In the genomic region with DNA sequence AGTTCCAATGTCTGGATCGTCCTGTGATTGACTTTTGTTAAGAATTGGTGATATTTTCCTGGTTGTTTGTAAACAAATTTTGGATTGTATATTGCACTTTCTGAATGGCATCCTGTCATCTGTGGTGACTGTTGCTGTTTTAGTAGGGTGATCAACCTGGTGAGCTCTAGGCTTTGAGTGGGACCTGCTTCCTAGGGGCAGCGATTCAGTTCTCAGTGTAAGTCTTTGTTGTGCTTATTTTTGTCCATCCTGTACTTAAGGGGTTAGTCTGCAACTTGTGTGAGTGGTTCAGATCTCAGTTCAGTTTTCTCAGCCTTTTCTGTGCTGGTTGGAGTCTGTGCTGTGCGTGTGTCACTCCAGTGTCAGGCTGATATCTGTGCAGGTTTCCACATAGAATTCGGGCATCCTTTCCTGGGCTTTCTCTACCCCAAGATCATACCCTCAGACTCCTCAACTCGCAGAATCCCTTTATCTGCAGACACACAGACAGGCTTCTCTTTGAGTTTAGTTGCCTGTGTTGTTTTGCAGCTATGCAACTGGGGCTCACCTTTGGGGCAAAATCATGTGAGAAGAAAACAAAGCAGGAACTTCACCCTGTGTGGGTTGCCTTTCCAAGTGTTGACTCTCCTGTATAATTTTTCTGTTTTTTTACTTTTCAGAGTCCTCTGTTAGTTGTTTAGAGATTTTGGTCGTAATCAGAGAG, we compare ENCODE assay signal across 14 cellular contexts.
DNase-seq lines count a peak whose midpoint lies in the region; ATAC-seq and TF ChIP-seq lines count a peak whose summit lies in the region.
"Had no signal": no experiment of that assay in that cellular context is flagged by ENCODE, and none has a peak within 500 bp of the region (broad histone marks: within the 10 kb centered on the region; RNA-seq: fewer than 3 reads in every experiment).

No MANE protein-coding gene starts in this region.

- WGBS in tibial nerve, 2 donors = 68 to 70% methylated on average over 6 of the region's 6 CpGs

- H3K9ac ChIP-seq in HUES48 (ENCODE audit: low read depth, low read length) (peak overlapping the region; percentile 56), endocrine pancreas (ENCODE audit: control insufficient read depth, insufficient read depth, low read length) (no peak overlapping the region)
- H3K9ac ChIP-seq: BLaER1, KMS-11 had no signal

- TF ChIP-seq CTCF in CD8-positive, alpha-beta T cell (IDR thresholded peaks at IDR 0.05) = no peak
- TF ChIP-seq CTCF in tibial nerve (IDR thresholded peaks at IDR 0.05) = no peak

- H3K27ac ChIP-seq in CD8-positive, alpha-beta T cell (ENCODE audit: low read depth, low read length) = no peak overlapping the region
- H3K27ac ChIP-seq in HUES48 (ENCODE audit: low read depth, low read length) (peak overlapping the region; percentile 94), tibial nerve (no peak overlapping the region)
- H3K27ac ChIP-seq: BLaER1, KMS-11, SK-N-MC had no signal

- peaks cover 37% of the 10 kb centered on the region for H3K36me3 Mint-ChIP-seq in CD8-positive, alpha-beta T cell
- H3K36me3 Mint-ChIP-seq in activated T-cell treated with anti-CD3 and anti-CD28 coated beads, Interleukin-2, amount 50 U/mL, for 24 hours (ENCODE audit: low read depth) = peaks cover 45% of the 10 kb centered on the region

- no peaks in the 10 kb centered on the region for H3K27me3 Mint-ChIP-seq in CD8-positive, alpha-beta T cell (ENCODE audit: low read depth)
- H3K27me3 Mint-ChIP-seq in activated T-cell treated with anti-CD3 and anti-CD28 coated beads, Interleukin-2, amount 50 U/mL, for 24 hours = no peaks in the 10 kb centered on the region

- no peaks in the 10 kb centered on the region for H3K4me1 ChIP-seq in CD8-positive, alpha-beta T cell (ENCODE audit: insufficient read depth, low read length)
- peaks cover 27% of the 10 kb centered on the region for H3K4me1 ChIP-seq in HUES48 (ENCODE audit: control insufficient read depth, insufficient read depth, low read length)
- H3K4me1 ChIP-seq in endocrine pancreas (ENCODE audit: control insufficient read depth, insufficient read depth, low read length) = peaks cover 16% of the 10 kb centered on the region
- H3K4me1 ChIP-seq in tibial nerve = peaks cover 0 to 19% (median 0%) of the 10 kb centered on the region in 4 donors
- H3K4me1 ChIP-seq: BLaER1 had no signal

- no peak for ATAC-seq in CD8-positive, alpha-beta T cell

- no peak for TF ChIP-seq EP300 in tibial nerve (IDR thresholded peaks at IDR 0.05)

- intact Hi-C loops in CD8-positive, alpha-beta T cell (cut with DNase I, micrococcal nuclease) = no loop called here
- intact Hi-C loops in cardiac septum (cut with DNase I) = no loop called here

- no peak for DNase-seq in CD8-positive, alpha-beta T cell
- DNase-seq in iPS-NIHi11 (ENCODE audit: low spot score) (peak; percentile 39), NCI-H2227 (lab: John Stamatoyannopoulos, UW; ENCODE audit: unreplicated experiment) (no peak), tibial nerve (ENCODE audit: low spot score in 2 of 2) (no peak), cardiac septum (ENCODE audit: low spot score) (no peak)
- no peak for DNase-seq in activated T-cell treated with anti-CD3 and anti-CD28 coated beads, Interleukin-2, amount 50 U/mL, for 24 hours
- DNase-seq: NCI-H2227 treated with DMSO at 0.1 percent for 48 hours, NCI-H524, Right ventricle myocardium superior had no signal

- no peak overlapping the region for H3K4me3 Mint-ChIP-seq in CD8-positive, alpha-beta T cell
- H3K4me3 Mint-ChIP-seq in activated T-cell treated with anti-CD3 and anti-CD28 coated beads, Interleukin-2, amount 50 U/mL, for 24 hours = no peak overlapping the region

- TF ChIP-seq POLR2A in tibial nerve (IDR thresholded peaks at IDR 0.05) = no peak

- no peaks in the 10 kb centered on the region for H3K36me3 ChIP-seq in CD8-positive, alpha-beta T cell (ENCODE audit: insufficient read depth, low read length)
- H3K36me3 ChIP-seq in HUES48 (ENCODE audit: control insufficient read depth, insufficient read depth, low read length) (no peaks in the 10 kb centered on the region), endocrine pancreas (ENCODE audit: control insufficient read depth, insufficient read depth, low read length) (no peaks in the 10 kb centered on the region), tibial nerve (peaks cover 0 to 13% (median 0%) of the 10 kb centered on the region in 3 donors)
- H3K36me3 ChIP-seq: BLaER1 had no signal

- H3K4me3 ChIP-seq in CD8-positive, alpha-beta T cell (ENCODE audit: low read depth, low read length) = no peak overlapping the region
- H3K4me3 ChIP-seq in HUES48 (ENCODE audit: low read depth, low read length) = peak overlapping the region; percentile 51
- peak overlapping the region; percentile 69 for H3K4me3 ChIP-seq in endocrine pancreas (ENCODE audit: control insufficient read depth, insufficient read depth, low read length)
- H3K4me3 ChIP-seq in tibial nerve = no peak overlapping the region
- H3K4me3 ChIP-seq: BLaER1, SK-N-MC had no signal

- H3K9me3 Mint-ChIP-seq in CD8-positive, alpha-beta T cell = peaks cover 11% of the 10 kb centered on the region
- peaks cover 5% of the 10 kb centered on the region for H3K9me3 Mint-ChIP-seq in activated T-cell treated with anti-CD3 and anti-CD28 coated beads, Interleukin-2, amount 50 U/mL, for 24 hours

- H3K27me3 ChIP-seq in CD8-positive, alpha-beta T cell (ENCODE audit: insufficient read depth, low read length) = no peaks in the 10 kb centered on the region
- no peaks in the 10 kb centered on the region for H3K27me3 ChIP-seq in HUES48 (ENCODE audit: control insufficient read depth, insufficient read depth, low read length)
- no peaks in the 10 kb centered on the region for H3K27me3 ChIP-seq in endocrine pancreas (ENCODE audit: control insufficient read depth, insufficient read depth, low read length)
- no peaks in the 10 kb centered on the region for H3K27me3 ChIP-seq in tibial nerve
- H3K27me3 ChIP-seq: BLaER1 had no signal

- H3K4me1 Mint-ChIP-seq in CD8-positive, alpha-beta T cell (ENCODE audit: low read depth) = peaks cover 11% of the 10 kb centered on the region
- H3K4me1 Mint-ChIP-seq in activated T-cell treated with anti-CD3 and anti-CD28 coated beads, Interleukin-2, amount 50 U/mL, for 24 hours (ENCODE audit: low read depth) = peaks cover 13% of the 10 kb centered on the region

- POLR2A ChIA-PET in CD8-positive, alpha-beta T cell (lab: Charles Lee) = no interaction called here

- peak overlapping the region; percentile 2 for H3K27ac Mint-ChIP-seq in CD8-positive, alpha-beta T cell
- no peak overlapping the region for H3K27ac Mint-ChIP-seq in activated T-cell treated with anti-CD3 and anti-CD28 coated beads, Interleukin-2, amount 50 U/mL, for 24 hours

- H3K9me3 ChIP-seq in CD8-positive, alpha-beta T cell (ENCODE audit: low read length) = no peaks in the 10 kb centered on the region
- H3K9me3 ChIP-seq in HUES48 (ENCODE audit: control insufficient read depth, insufficient read depth, low read length) (no peaks in the 10 kb centered on the region), endocrine pancreas (ENCODE audit: control insufficient read depth, low read length) (no peaks in the 10 kb centered on the region), tibial nerve (peaks cover 0 to 16% (median 0%) of the 10 kb centered on the region in 4 donors)
- H3K9me3 ChIP-seq: BLaER1 had no signal

- CTCF ChIA-PET in CD8-positive, alpha-beta T cell (lab: Charles Lee) = no interaction called here

Comparison
In these comparisons a context has a peak if more than half of its experiments do, and no peak if none do; other contexts are left out.
1. H3K4me3 ChIP-seq: peak in HUES48 (single experiment) and endocrine pancreas (single experiment); none in CD8-positive, alpha-beta T cell (single experiment) and tibial nerve (0 of 4).